20 cellular contexts compared by ENCODE assay signal in genomic region chr1:113616201-113616600, GRCh38.
A peak's percentile ranks its signal among the peaks of the same experiment; 100 is the strongest.
DNase-seq lines count a peak whose midpoint lies in the region; ATAC-seq, FAIRE-seq and TF ChIP-seq lines count a peak whose summit lies in the region.
"Had no signal": no experiment of that assay in that cellular context is flagged by ENCODE, and none has a peak within 500 bp of the region (broad histone marks: within the 10 kb centered on the region; RNA-seq: fewer than 3 reads in every experiment).

No MANE protein-coding gene starts in this region.

- peaks cover 34% of the 10 kb centered on the region for H3K36me3 Mint-ChIP-seq in brain
- H3K36me3 Mint-ChIP-seq: naive B cell had no signal

- H3K27me3 ChIP-seq in left lung (no peaks in the 10 kb centered on the region), testis (no peaks in the 10 kb centered on the region)
- H3K27me3 ChIP-seq: brain microvascular endothelial cell, ovary, stomach had no signal

- H3K9me3 ChIP-seq in left lung (no peaks in the 10 kb centered on the region), testis (no peaks in the 10 kb centered on the region)
- H3K9me3 ChIP-seq: lower lobe of right lung, ovary, stomach had no signal

- H3K27ac Mint-ChIP-seq in brain, result peak overlapping the region in 4 of 5 experiments; percentile 84 to 92 (median 86)
- H3K27ac Mint-ChIP-seq: activated naive CD4-positive, alpha-beta T cell treated with anti-CD3 and anti-CD28 coated beads for 36 hours; CD8-positive, alpha-beta memory T cell; naive B cell had no signal

- TF ChIP-seq CTCF in D721Med (IDR thresholded peaks at IDR 0.05; ENCODE audit: insufficient read depth, missing control alignments), result no peak
- TF ChIP-seq CTCF in brain (conservative IDR thresholded peaks at IDR 0.05), result no peak
- TF ChIP-seq CTCF in left lung (IDR thresholded peaks at IDR 0.05), result no peak
- TF ChIP-seq CTCF in testis (IDR thresholded peaks at IDR 0.05), result no peak

- H3K4me1 ChIP-seq in left lung (peaks cover 0 to 5% of the 10 kb centered on the region in 2 donors), testis (no peaks in the 10 kb centered on the region)

- H3K9me3 Mint-ChIP-seq in brain, result peaks cover 0 to 9% (median 0%) of the 10 kb centered on the region in 5 experiments
- H3K9me3 Mint-ChIP-seq: activated naive CD4-positive, alpha-beta T cell treated with anti-CD3 and anti-CD28 coated beads for 36 hours; CD8-positive, alpha-beta memory T cell had no signal

- H3K4me1 Mint-ChIP-seq in brain, result peaks cover 29% of the 10 kb centered on the region
- H3K4me1 Mint-ChIP-seq: CD8-positive, alpha-beta memory T cell; naive B cell had no signal

- FAIRE-seq in D721Med (lab: Jason Lieb, UNC), result peak; percentile 55

- WGBS in testis, 2 donors, result 35 to 45% methylated on average over 3 of the region's 3 CpGs

- no peak overlapping the region for H3K27ac ChIP-seq in left lung
- H3K27ac ChIP-seq in testis, result no peak overlapping the region
- H3K27ac ChIP-seq: brain microvascular endothelial cell, lower lobe of right lung, ovary, stomach had no signal

- no peak for DNase-seq in D721Med (ENCODE audit: insufficient read length, low spot score)
- peak; percentile 60 for DNase-seq in NCI-H2171 (lab: John Stamatoyannopoulos, UW)
- no peak for DNase-seq in left lung
- DNase-seq in cortex of kidney (lab: John Stamatoyannopoulos, UW), result no peak
- DNase-seq in NCI-H1436 (lab: John Stamatoyannopoulos, UW), result no peak
- DNase-seq in AG20443 (ENCODE audit: low spot score), result no peak
- DNase-seq in testis, result no peak
- DNase-seq: activated CD4-positive, alpha-beta T cell treated with anti-CD3 and anti-CD28 coated beads, Interleukin-2, amount 50 U/mL, for 4 hours; activated naive CD4-positive, alpha-beta T cell treated with anti-CD3 and anti-CD28 coated beads for 36 hours; activated T-cell treated with anti-CD3 and anti-CD28 coated beads for 4 hours; brain microvascular endothelial cell; CD8-positive, alpha-beta memory T cell; erythroblast; lower lobe of right lung; naive B cell; NCI-H1105; ovary; Right ventricle myocardium superior; stomach had no signal

- H3K36me3 ChIP-seq in left lung, result peaks cover 0 to 4% of the 10 kb centered on the region in 2 donors
- H3K36me3 ChIP-seq in testis (ENCODE audit: low read depth, missing control alignments), result no peaks in the 10 kb centered on the region
- H3K36me3 ChIP-seq: brain microvascular endothelial cell, lower lobe of right lung, ovary had no signal

- intact Hi-C loops in left lung (cut with DNase I) (no loop called here), testis (cut with DNase I; ENCODE audit: low total_unique reads) (no loop called here)

- H3K4me3 ChIP-seq in left lung (no peak overlapping the region), testis (no peak overlapping the region)
- H3K4me3 ChIP-seq: lower lobe of right lung, ovary, stomach had no signal

- peak overlapping the region in 2 of 5 experiments; percentile 46 to 66 for H3K4me3 Mint-ChIP-seq in brain
- H3K4me3 Mint-ChIP-seq: activated naive CD4-positive, alpha-beta T cell treated with anti-CD3 and anti-CD28 coated beads for 36 hours; CD8-positive, alpha-beta memory T cell; naive B cell had no signal

- H3K27me3 Mint-ChIP-seq in brain, result no peaks in the 10 kb centered on the region

- TF ChIP-seq POLR2A in testis (IDR thresholded peaks at IDR 0.05), result no peak

- peak; percentile 23 for ATAC-seq in left lung
- ATAC-seq: lower lobe of right lung had no signal
